Comparison of ENCODE assay signal across 1 cellular context in genomic region chr3:165210132-165210531, GRCh38.
TF ChIP-seq lines count a peak whose summit lies in the region.

No MANE protein-coding gene starts in this region.

TF ChIP-seq in GM23338, 12 proteins besides CTCF, POLR2A, EP300 and RAD21:
- TF ChIP-seq, protein P1, sequence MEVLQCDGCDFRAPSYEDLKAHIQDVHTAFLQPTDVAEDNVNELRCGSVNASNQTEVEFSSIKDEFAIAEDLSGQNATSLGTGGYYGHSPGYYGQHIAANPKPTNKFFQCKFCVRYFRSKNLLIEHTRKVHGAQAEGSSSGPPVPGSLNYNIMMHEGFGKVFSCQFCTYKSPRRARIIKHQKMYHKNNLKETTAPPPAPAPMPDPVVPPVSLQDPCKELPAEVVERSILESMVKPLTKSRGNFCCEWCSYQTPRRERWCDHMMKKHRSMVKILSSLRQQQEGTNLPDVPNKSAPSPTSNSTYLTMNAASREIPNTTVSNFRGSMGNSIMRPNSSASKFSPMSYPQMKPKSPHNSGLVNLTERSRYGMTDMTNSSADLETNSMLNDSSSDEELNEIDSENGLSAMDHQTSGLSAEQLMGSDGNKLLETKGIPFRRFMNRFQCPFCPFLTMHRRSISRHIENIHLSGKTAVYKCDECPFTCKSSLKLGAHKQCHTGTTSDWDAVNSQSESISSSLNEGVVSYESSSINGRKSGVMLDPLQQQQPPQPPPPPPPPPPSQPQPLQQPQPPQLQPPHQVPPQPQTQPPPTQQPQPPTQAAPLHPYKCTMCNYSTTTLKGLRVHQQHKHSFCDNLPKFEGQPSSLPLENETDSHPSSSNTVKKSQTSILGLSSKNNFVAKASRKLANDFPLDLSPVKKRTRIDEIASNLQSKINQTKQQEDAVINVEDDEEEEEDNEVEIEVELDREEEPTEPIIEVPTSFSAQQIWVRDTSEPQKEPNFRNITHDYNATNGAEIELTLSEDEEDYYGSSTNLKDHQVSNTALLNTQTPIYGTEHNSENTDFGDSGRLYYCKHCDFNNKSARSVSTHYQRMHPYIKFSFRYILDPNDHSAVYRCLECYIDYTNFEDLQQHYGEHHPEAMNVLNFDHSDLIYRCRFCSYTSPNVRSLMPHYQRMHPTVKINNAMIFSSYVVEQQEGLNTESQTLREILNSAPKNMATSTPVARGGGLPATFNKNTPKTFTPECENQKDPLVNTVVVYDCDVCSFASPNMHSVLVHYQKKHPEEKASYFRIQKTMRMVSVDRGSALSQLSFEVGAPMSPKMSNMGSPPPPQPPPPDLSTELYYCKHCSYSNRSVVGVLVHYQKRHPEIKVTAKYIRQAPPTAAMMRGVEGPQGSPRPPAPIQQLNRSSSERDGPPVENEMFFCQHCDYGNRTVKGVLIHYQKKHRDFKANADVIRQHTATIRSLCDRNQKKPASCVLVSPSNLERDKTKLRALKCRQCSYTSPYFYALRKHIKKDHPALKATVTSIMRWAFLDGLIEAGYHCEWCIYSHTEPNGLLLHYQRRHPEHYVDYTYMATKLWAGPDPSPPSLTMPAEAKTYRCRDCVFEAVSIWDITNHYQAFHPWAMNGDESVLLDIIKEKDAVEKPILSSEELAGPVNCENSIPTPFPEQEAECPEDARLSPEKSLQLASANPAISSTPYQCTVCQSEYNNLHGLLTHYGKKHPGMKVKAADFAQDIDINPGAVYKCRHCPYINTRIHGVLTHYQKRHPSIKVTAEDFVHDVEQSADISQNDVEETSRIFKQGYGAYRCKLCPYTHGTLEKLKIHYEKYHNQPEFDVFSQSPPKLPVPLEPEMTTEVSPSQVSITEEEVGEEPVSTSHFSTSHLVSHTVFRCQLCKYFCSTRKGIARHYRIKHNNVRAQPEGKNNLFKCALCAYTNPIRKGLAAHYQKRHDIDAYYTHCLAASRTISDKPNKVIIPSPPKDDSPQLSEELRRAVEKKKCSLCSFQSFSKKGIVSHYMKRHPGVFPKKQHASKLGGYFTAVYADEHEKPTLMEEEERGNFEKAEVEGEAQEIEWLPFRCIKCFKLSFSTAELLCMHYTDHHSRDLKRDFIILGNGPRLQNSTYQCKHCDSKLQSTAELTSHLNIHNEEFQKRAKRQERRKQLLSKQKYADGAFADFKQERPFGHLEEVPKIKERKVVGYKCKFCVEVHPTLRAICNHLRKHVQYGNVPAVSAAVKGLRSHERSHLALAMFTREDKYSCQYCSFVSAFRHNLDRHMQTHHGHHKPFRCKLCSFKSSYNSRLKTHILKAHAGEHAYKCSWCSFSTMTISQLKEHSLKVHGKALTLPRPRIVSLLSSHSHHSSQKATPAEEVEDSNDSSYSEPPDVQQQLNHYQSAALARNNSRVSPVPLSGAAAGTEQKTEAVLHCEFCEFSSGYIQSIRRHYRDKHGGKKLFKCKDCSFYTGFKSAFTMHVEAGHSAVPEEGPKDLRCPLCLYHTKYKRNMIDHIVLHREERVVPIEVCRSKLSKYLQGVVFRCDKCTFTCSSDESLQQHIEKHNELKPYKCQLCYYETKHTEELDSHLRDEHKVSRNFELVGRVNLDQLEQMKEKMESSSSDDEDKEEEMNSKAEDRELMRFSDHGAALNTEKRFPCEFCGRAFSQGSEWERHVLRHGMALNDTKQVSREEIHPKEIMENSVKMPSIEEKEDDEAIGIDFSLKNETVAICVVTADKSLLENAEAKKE (CRISPR knock-in tag; IDR thresholded peaks at IDR 0.05): no peak
- TF ChIP-seq JUNB (IDR thresholded peaks at IDR 0.05; ENCODE audit: unreplicated experiment): no peak
- TF ChIP-seq EZH2phosphoT487 (IDR thresholded peaks at IDR 0.05; ENCODE audit: unreplicated experiment): no peak
- no peak for TF ChIP-seq POLR2AphosphoS5 (IDR thresholded peaks at IDR 0.05; ENCODE audit: low read depth)
- no peak for TF ChIP-seq NANOG (IDR thresholded peaks at IDR 0.05; ENCODE audit: borderline replicate concordance)
- TF ChIP-seq CREB1 (CRISPR knock-in tag; IDR thresholded peaks at IDR 0.05; ENCODE audit: low read depth): no peak
- no peak for TF ChIP-seq ZNF114 (CRISPR knock-in tag; IDR thresholded peaks at IDR 0.05)
- no peak for TF ChIP-seq EZH2 (IDR thresholded peaks at IDR 0.05; ENCODE audit: low read depth, unreplicated experiment)
- TF ChIP-seq ZNF331 (CRISPR knock-in tag; IDR thresholded peaks at IDR 0.05; ENCODE audit: low read depth): no peak
- TF ChIP-seq REST (IDR thresholded peaks at IDR 0.05; ENCODE audit: unreplicated experiment): no peak
- TF ChIP-seq ETS1 (IDR thresholded peaks at IDR 0.05): no peak
- TF ChIP-seq STAT1 (IDR thresholded peaks at IDR 0.05; ENCODE audit: unreplicated experiment): no peak
